ENCODE assay signal across 26 cellular contexts in the genomic region with DNA sequence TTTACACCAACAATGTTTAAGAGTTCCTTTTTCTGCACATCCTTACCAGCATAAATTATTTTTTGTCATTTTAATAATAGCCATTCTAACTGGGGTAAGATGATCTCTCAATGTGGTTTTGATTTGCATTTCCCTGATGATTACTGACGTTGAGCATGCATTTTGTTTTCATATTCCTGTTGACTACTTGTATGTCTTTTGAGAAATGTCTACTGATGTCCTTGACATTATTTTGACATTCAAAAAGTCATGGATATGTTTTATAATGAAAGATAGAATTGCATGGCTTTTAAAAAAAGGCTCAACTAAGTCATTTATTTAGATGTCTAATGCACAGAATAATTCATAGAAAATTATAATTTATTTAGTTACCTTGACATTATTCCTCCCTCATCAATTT.
"Had no signal": no experiment of that assay in that cellular context is flagged by ENCODE, and none has a peak within 500 bp of the region (broad histone marks: within the 10 kb centered on the region; RNA-seq: fewer than 3 reads in every experiment).

No MANE protein-coding gene starts in this region.

- H3K9ac ChIP-seq: neural progenitor cell, parathyroid adenoma had no signal

- H3K4me2 ChIP-seq: neural progenitor cell had no signal

- H3K27me3 ChIP-seq: neural progenitor cell, ovary, right lobe of liver, sigmoid colon, stomach, thyroid gland, tibial nerve, upper lobe of left lung, vagina had no signal

- H3K79me2 ChIP-seq: parathyroid adenoma had no signal

- H3K36me3 ChIP-seq: neural progenitor cell, ovary, right lobe of liver, sigmoid colon, stomach, thoracic aorta, thyroid gland, tibial nerve, upper lobe of left lung, vagina had no signal

- H3K4me3 ChIP-seq: neural progenitor cell, ovary, psoas muscle, right lobe of liver, sigmoid colon, stomach, thoracic aorta, thyroid gland, tibial nerve, upper lobe of left lung, vagina had no signal

- DNase-seq: nephron progenitor cell; occipital lobe; ovary; posterior cingulate gyrus; psoas muscle; right cardiac atrium; right lobe of liver; sigmoid colon; small intestine; stimulated activated CD4-positive, alpha-beta T cell treated with anti-CD3 and anti-CD28 coated beads, Interleukin-15, amount 100 ng/mL, for 24 hours; stimulated activated CD4-positive, alpha-beta T cell treated with anti-CD3 and anti-CD28 coated beads, Interleukin-2, amount 100 ng/mL, for 24 hours; stimulated activated CD4-positive, alpha-beta T cell treated with anti-CD3 and anti-CD28 coated beads, Interleukin-2, amount 100 ng/mL, for 48 hours; stimulated activated CD4-positive, alpha-beta T cell treated with anti-CD3 and anti-CD28 coated beads, Interleukin-4, amount 100 ng/mL, for 24 hours; stimulated activated naive B cell treated with anti-CD40 and anti-IgM and Interleukin-4, amounts not matched to agents 10 μg/mL and 1 μg/mL and 100 μg/mL, for 72 hours; stimulated activated naive CD4-positive, alpha-beta T cell treated with Interleukin-2 at 50 U/mL for 16 hours; stomach; thyroid gland; trophoblast cell; upper lobe of left lung had no signal

- H2AFZ ChIP-seq: neural progenitor cell, parathyroid adenoma had no signal

- H3K4me1 ChIP-seq: neural progenitor cell, parathyroid adenoma, psoas muscle, right lobe of liver, sigmoid colon, stomach, thyroid gland, tibial nerve, upper lobe of left lung, vagina had no signal

- FAIRE-seq: small intestine had no signal

- H3K27ac ChIP-seq: neural progenitor cell, ovary, parathyroid adenoma, psoas muscle, right lobe of liver, sigmoid colon, stomach, thoracic aorta, thyroid gland, tibial nerve, upper lobe of left lung, vagina had no signal

- ATAC-seq: natural killer cell treated with Interleukin-12 subunit alpha and Interleukin-12 subunit beta and Interleukin-15 and Interleukin-18, amount 100 ng/mL, for 72 hours; psoas muscle; right cardiac atrium; right lobe of liver; stimulated activated effector memory CD8-positive, alpha-beta T cell treated with anti-CD3 and anti-CD28 coated beads, Interleukin-12 subunit alpha, Interleukin-12 subunit beta, amount 100 ng/mL, for 72 hours; stimulated activated naive B cell treated with anti-CD40 and anti-IgM and Interleukin-4, amounts not matched to agents 10 μg/mL and 1 μg/mL and 100 μg/mL, for 72 hours had no signal

- H3K9me3 ChIP-seq: ovary, psoas muscle, right lobe of liver, sigmoid colon, stomach, thoracic aorta, thyroid gland, tibial nerve, upper lobe of left lung, vagina had no signal
